In genomic region chr12:53251477-53252348, GRCh38 we compare ENCODE assay signal across 8 cellular contexts. TPM values are rescaled to one million over a fixed set of nuclear protein-coding genes. Genes with fewer than 3 reads are reported as not detected.
DNase-seq lines count a peak whose midpoint lies in the region; ATAC-seq and TF ChIP-seq lines count a peak whose summit lies in the region.

No MANE protein-coding gene starts in this region.

- H3K4me3 ChIP-seq in Jurkat, Clone E6-1 (ENCODE audit: low read length): peak overlapping the region; percentile 97
- H3K4me3 ChIP-seq in neural progenitor cell (peak overlapping the region; percentile 87), testis (peak overlapping the region; percentile 82 to 94)

- H3K36me3 ChIP-seq in neural progenitor cell: no peaks in the 10 kb centered on the region
- no peaks in the 10 kb centered on the region for H3K36me3 ChIP-seq in testis (ENCODE audit: low read depth, missing control alignments)

- no peaks in the 10 kb centered on the region for H3K36me3 Mint-ChIP-seq in neural progenitor cell

- H3K9me3 ChIP-seq in neural progenitor cell (ENCODE audit: low read depth): no peaks in the 10 kb centered on the region
- no peaks in the 10 kb centered on the region for H3K9me3 ChIP-seq in testis

- H3K9ac ChIP-seq in neural progenitor cell: peak overlapping the region; percentile 80

- peak overlapping the region; percentile 96 for H3K4me3 Mint-ChIP-seq in neural progenitor cell

- peak; percentile 71 for TF ChIP-seq CTCF in foreskin keratinocyte (conservative IDR thresholded peaks at IDR 0.05)
- TF ChIP-seq CTCF in neural progenitor cell (IDR thresholded peaks at IDR 0.05): peak; percentile 31
- TF ChIP-seq CTCF in testis (IDR thresholded peaks at IDR 0.05): peak in 2 of 3 experiments; percentile 20 to 36

- peaks cover 15% of the 10 kb centered on the region for H3K79me2 ChIP-seq in neural progenitor cell (ENCODE audit: low read depth)

- peak overlapping the region; percentile 89 for H3K4me2 ChIP-seq in neural progenitor cell

- peaks cover 19% of the 10 kb centered on the region for H3F3A ChIP-seq in neural progenitor cell (ENCODE audit: low read depth)

- DNase-seq in DMS79 (lab: John Stamatoyannopoulos, UW): peak; percentile 29
- DNase-seq in Jurkat, Clone E6-1 (ENCODE audit: low read depth, low spot score): no peak
- DNase-seq in RKO (ENCODE audit: low spot score): peak; percentile 80
- peak; percentile 53 for DNase-seq in activated gamma-delta T cell (lab: John Stamatoyannopoulos, UW)
- DNase-seq in foreskin keratinocyte: peak; percentile 30 to 61
- DNase-seq in neural progenitor cell (ENCODE audit: low spot score): peak; percentile 96
- DNase-seq in testis: peak; percentile 82

- intact Hi-C loops in testis (cut with DNase I; ENCODE audit: low total_unique reads): loop anchor here (5.0 kb wide), 1 partner anchor 34 kb away; no protein-coding TSS in a partner anchor

- H3K27ac ChIP-seq in foreskin keratinocyte (peak overlapping the region; percentile 61), neural progenitor cell (no peak overlapping the region), testis (peak overlapping the region; percentile 84 to 93)

- peak overlapping the region; percentile 94 for H2AFZ ChIP-seq in neural progenitor cell (replicated peaks)

- no peak for TF ChIP-seq POLR2A in testis (IDR thresholded peaks at IDR 0.05)

- H3K27me3 ChIP-seq in foreskin keratinocyte: no peaks in the 10 kb centered on the region
- H3K27me3 ChIP-seq in neural progenitor cell: no peaks in the 10 kb centered on the region
- H3K27me3 ChIP-seq in testis: no peaks in the 10 kb centered on the region

- peaks cover 23% of the 10 kb centered on the region for H3K4me1 Mint-ChIP-seq in neural progenitor cell

- H3K27me3 Mint-ChIP-seq in neural progenitor cell (ENCODE audit: insufficient read depth, low read depth): peaks cover 3% of the 10 kb centered on the region

- H3K27ac Mint-ChIP-seq in neural progenitor cell: peak overlapping the region; percentile 91

- ATAC-seq in GM21526 (IDR thresholded peaks at IDR 0.05; ENCODE audit: low FRiP score, unreplicated experiment) (peak; percentile 63), foreskin keratinocyte (peak; percentile 74)

- 0 to 1% methylated on average over 33 to 51 of the region's 51 CpGs for WGBS in testis, 2 donors

- H3K4me1 ChIP-seq in foreskin keratinocyte (peaks cover 4% of the 10 kb centered on the region), neural progenitor cell (no peaks in the 10 kb centered on the region), testis (peaks cover 20% of the 10 kb centered on the region)

- no peaks in the 10 kb centered on the region for H4K20me1 ChIP-seq in neural progenitor cell (ENCODE audit: low read depth)

- no peaks in the 10 kb centered on the region for H3K9me3 Mint-ChIP-seq in neural progenitor cell

RNA-seq across cellular contexts. Expression of gene ESPL1, which starts 16.4 kb away (rescaled TPM):
- 29.7 TPM for polyA plus RNA-seq in Jurkat, Clone E6-1 (2012; ENCODE audit: insufficient read depth, insufficient read length)
- 15.0 and 18.7 TPM in 2 replicates for total RNA-seq in foreskin keratinocyte
- polyA plus RNA-seq in foreskin keratinocyte: 6.8 and 8.9 TPM in 2 replicates
- total RNA-seq in neural progenitor cell (ENCODE audit: low replicate concordance): 34.3 and 54.0 TPM in 2 replicates
- total RNA-seq in testis: 10 to 100 TPM; 16.5 to 24.5 TPM
- 30.5 TPM for polyA plus RNA-seq in testis (ENCODE audit: insufficient read depth, low read depth, low replicate concordance)

RNA-seq across cellular contexts. Expression of gene RARG, which starts 19.7 kb away (rescaled TPM):
- polyA plus RNA-seq in Jurkat, Clone E6-1 (2012; ENCODE audit: insufficient read depth, insufficient read length): 8.4 TPM
- total RNA-seq in foreskin keratinocyte: 32.8 and 33.3 TPM in 2 replicates
- polyA plus RNA-seq in foreskin keratinocyte: 26.3 and 29.2 TPM in 2 replicates
- total RNA-seq in neural progenitor cell (ENCODE audit: low replicate concordance): 17.0 and 30.9 TPM in 2 replicates
- 10 to 100 TPM; 12.1 to 12.5 TPM for total RNA-seq in testis
- polyA plus RNA-seq in testis (ENCODE audit: insufficient read depth, low read depth, low replicate concordance): 13.6 TPM

RNA-seq across cellular contexts. Expression of gene PFDN5, which starts 43.6 kb away (rescaled TPM):
- 698 TPM for polyA plus RNA-seq in Jurkat, Clone E6-1 (2012; ENCODE audit: insufficient read depth, insufficient read length)
- total RNA-seq in foreskin keratinocyte (413 and 428 TPM in 2 replicates), neural progenitor cell (ENCODE audit: low replicate concordance) (425 and 443 TPM in 2 replicates), testis (100 to 1,000 TPM; 430 to 494 TPM)
- polyA plus RNA-seq in foreskin keratinocyte (615 and 639 TPM in 2 replicates), testis (ENCODE audit: insufficient read depth, low read depth, low replicate concordance) (797 TPM)

RNA-seq across cellular contexts. Expression of gene ITGB7, which starts 44.7 kb away (rescaled TPM):
- 7.0 TPM for polyA plus RNA-seq in Jurkat, Clone E6-1 (2012; ENCODE audit: insufficient read depth, insufficient read length)
- total RNA-seq in foreskin keratinocyte (0.14 and 0.32 TPM in 2 replicates), neural progenitor cell (ENCODE audit: low replicate concordance) (0.43 TPM in 1 of 2 replicates, not detected in the other), testis (1 to 10 TPM in 1 of 2 donors, under 1 TPM in 1; 0.24 to 1.2 TPM)
- polyA plus RNA-seq in foreskin keratinocyte (0.15 and 0.17 TPM in 2 replicates), testis (ENCODE audit: insufficient read depth, low read depth, low replicate concordance) (3.7 TPM)

RNA-seq across cellular contexts. Expression of gene MYG1, which starts 47.8 kb away (rescaled TPM):
- polyA plus RNA-seq in Jurkat, Clone E6-1 (2012; ENCODE audit: insufficient read depth, insufficient read length): 89.9 TPM
- total RNA-seq in foreskin keratinocyte (65.7 and 66.0 TPM in 2 replicates), neural progenitor cell (ENCODE audit: low replicate concordance) (48.8 and 55.7 TPM in 2 replicates), testis (100 to 1,000 TPM; 106 to 117 TPM)
- polyA plus RNA-seq in foreskin keratinocyte (67.4 and 75.2 TPM in 2 replicates), testis (ENCODE audit: insufficient read depth, low read depth, low replicate concordance) (287 TPM)
